8 cellular contexts compared by ENCODE assay signal in genomic region chr3:89256395-89256794, GRCh38.
"Had no signal": no experiment of that assay in that cellular context is flagged by ENCODE, and none has a peak within 500 bp of the region (broad histone marks: within the 10 kb centered on the region; RNA-seq: fewer than 3 reads in every experiment).

No MANE protein-coding gene starts in this region.

- H3K4me3 ChIP-seq: GM12878 had no signal

- DNase-seq: GDM1, GF-D8 had no signal

- FAIRE-seq: G401.6, GM12878, GM12891, GM12892, GM18507, GM19239 had no signal

- ATAC-seq: GM12878 had no signal
